Comparison of ENCODE assay signal across 23 cellular contexts in the genomic region with DNA sequence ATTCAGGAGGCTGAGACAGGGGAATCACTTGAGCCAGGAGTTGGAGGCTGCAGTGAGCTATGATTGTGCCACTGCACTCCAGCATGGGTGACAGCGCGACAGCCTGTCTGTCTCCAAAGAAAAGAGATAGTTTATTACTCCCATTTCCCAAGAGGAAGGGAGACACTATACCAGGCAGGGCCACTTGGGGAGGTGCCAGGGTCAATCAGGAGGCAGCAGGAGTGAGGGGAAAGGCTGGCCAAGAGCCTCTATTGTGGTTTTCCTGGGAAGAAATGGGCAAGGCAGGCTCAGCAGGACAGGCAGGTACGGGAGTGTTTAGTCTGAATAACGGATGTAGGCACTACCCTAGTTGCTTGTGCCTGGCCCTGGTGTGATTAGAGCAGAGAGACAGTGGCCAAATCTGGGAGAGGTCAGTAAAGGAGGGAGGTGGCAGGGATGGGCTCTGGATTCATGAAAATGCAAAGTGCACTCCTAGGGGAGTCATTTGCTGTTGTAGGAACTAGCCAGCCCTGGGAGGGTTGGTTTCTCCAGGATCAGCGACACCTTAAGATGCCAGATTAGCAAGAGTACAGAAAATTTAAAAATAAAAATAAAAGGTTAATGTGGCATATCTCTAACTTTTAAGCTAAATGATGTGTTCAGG. TPM values are rescaled to one million over a fixed set of nuclear protein-coding genes. Genes with fewer than 3 reads are reported as not detected.
DNase-seq lines count a peak whose midpoint lies in the region; ATAC-seq and TF ChIP-seq lines count a peak whose summit lies in the region.
"Had no signal": no experiment of that assay in that cellular context is flagged by ENCODE, and none has a peak within 500 bp of the region (broad histone marks: within the 10 kb centered on the region; RNA-seq: fewer than 3 reads in every experiment).

No MANE protein-coding gene starts in this region.

- no peaks in the 10 kb centered on the region for H3K27me3 ChIP-seq in esophagus squamous epithelium

- TF ChIP-seq CTCF in mucosa of descending colon (IDR thresholded peaks at IDR 0.05) (no peak), esophagus squamous epithelium (IDR thresholded peaks at IDR 0.05) (no peak)

- no peak for TF ChIP-seq POLR2A in esophagus squamous epithelium (IDR thresholded peaks at IDR 0.05)

- intact Hi-C loops in mucosa of descending colon (cut with DNase I, micrococcal nuclease), result no loop called here
- intact Hi-C loops in esophagus squamous epithelium (cut with DNase I), result no loop called here

- peaks cover 7% of the 10 kb centered on the region for H3K4me1 ChIP-seq in mucosa of descending colon (ENCODE audit: low read depth)
- H3K4me1 ChIP-seq in esophagus squamous epithelium, result peaks cover 0 to 21% (median 4%) of the 10 kb centered on the region in 3 donors

- no peak overlapping the region for H3K4me3 ChIP-seq in mucosa of descending colon
- H3K4me3 ChIP-seq in esophagus squamous epithelium, result no peak overlapping the region
- H3K4me3 ChIP-seq: GM12878, GM23248, skin epidermis had no signal

- 61 to 69% methylated on average over 5 of the region's 5 CpGs for WGBS in esophagus squamous epithelium, 2 donors

- DNase-seq in H4 (ENCODE audit: low spot score) (peak; percentile 30), HT1080 (ENCODE audit: low read depth) (peak; percentile 21), UCSD-AML1 (lab: John Stamatoyannopoulos, UW; ENCODE audit: unreplicated experiment) (peak; percentile 21), mucosa of descending colon (peak; percentile 72 to 80 (median 77)), HUDEP-2 (lab: John Stamatoyannopoulos, UW; ENCODE audit: unreplicated experiment in 76 of 76) (no peak), AML-193 (lab: John Stamatoyannopoulos, UW) (no peak), esophagus squamous epithelium (lab: John Stamatoyannopoulos, UW) (no peak)
- DNase-seq: activated CD4-positive, alpha-beta T cell treated with anti-CD3 and anti-CD28 coated beads for 4 hours; activated CD8-positive, alpha-beta memory T cell treated with anti-CD3 and anti-CD28 coated beads, Interleukin-2, amount 10 ng/mL, durations not matched to agents 7 days and 5 days; DMS79 treated with DMSO at 0.1 percent for 48 hours; effector CD8-positive, alpha-beta T cell; GM23248; kidney; mammary epithelial cell; MV-4-11; NCI-H2171 treated with DMSO at 0.1 percent for 48 hours; NCI-H526 treated with DMSO at 0.1 percent for 48 hours; SHP77 treated with DMSO at 0.1 percent for 48 hours; stimulated activated CD4-positive, alpha-beta T cell treated with anti-CD3 and anti-CD28 coated beads, Interleukin-1b, Interleukin-23, amount 100 ng/mL, for 48 hours had no signal

- peak; percentile 87 for ATAC-seq in mucosa of descending colon
- ATAC-seq in GM18511 (IDR thresholded peaks at IDR 0.05; ENCODE audit: unreplicated experiment), result no peak
- ATAC-seq: activated CD8-positive, alpha-beta memory T cell treated with anti-CD3 and anti-CD28 coated beads, Interleukin-2, amount 10 ng/mL, durations not matched to agents 7 days and 5 days; GM12878; stimulated activated memory B cell treated with anti-CD40 and anti-IgM and Interleukin-4, amounts not matched to agents 10 μg/mL and 1 μg/mL and 100 μg/mL, for 72 hours had no signal

- no peak overlapping the region for H3K27ac ChIP-seq in esophagus squamous epithelium
- H3K27ac ChIP-seq: GM23248, skin epidermis had no signal

- H3K9me3 ChIP-seq in mucosa of descending colon (no peaks in the 10 kb centered on the region), esophagus squamous epithelium (no peaks in the 10 kb centered on the region)

- no peaks in the 10 kb centered on the region for H3K36me3 ChIP-seq in mucosa of descending colon (ENCODE audit: low read depth)
- H3K36me3 ChIP-seq in esophagus squamous epithelium, result no peaks in the 10 kb centered on the region

RNA-seq across cellular contexts. Expression of gene CDKN2AIP, which starts 20.2 kb away (rescaled TPM):
- 13.0 and 16.5 TPM in 2 replicates for total RNA-seq in H4 (2014; rRNA removed; shearing (Covaris generic))
- total RNA-seq in HT1080 (2014; rRNA removed; shearing (Covaris generic)), result 18.9 and 23.8 TPM in 2 replicates
- polyA plus RNA-seq in HT1080 (2015; cell fraction: cytosol; rRNA removed), result 18.4 and 20.4 TPM in 2 replicates
- polyA plus RNA-seq in HT1080 (2015; cell fraction: nucleus; rRNA removed), result 25.4 and 25.6 TPM in 2 replicates
- total RNA-seq in mucosa of descending colon (10 to 100 TPM; 16.2 to 20.4 (median 18.9) TPM), esophagus squamous epithelium (10 to 100 TPM; 20.3 to 33.5 (median 27.2) TPM)

Comparison
In these comparisons a context has a peak if more than half of its experiments do, and no peak if none do; other contexts are left out.
1. DNase-seq: peak in H4 (single experiment), HT1080 (single experiment), UCSD-AML1 (single experiment) and mucosa of descending colon (3 of 3); none in HUDEP-2 (0 of 76), AML-193 (0 of 2) and esophagus squamous epithelium (single experiment).